Comparison of ENCODE assay signal across 13 cellular contexts in genomic region chr3:42507252-42507651, GRCh38. TPM values are rescaled to one million over a fixed set of nuclear protein-coding genes. Genes with fewer than 3 reads are reported as not detected.
DNase-seq lines count a peak whose midpoint lies in the region; ATAC-seq, FAIRE-seq and TF ChIP-seq lines count a peak whose summit lies in the region.
"Had no signal": no experiment of that assay in that cellular context is flagged by ENCODE, and none has a peak within 500 bp of the region (broad histone marks: within the 10 kb centered on the region; RNA-seq: fewer than 3 reads in every experiment).

No MANE protein-coding gene starts in this region.

- intact Hi-C loops in Caco-2 (cut with micrococcal nuclease; ENCODE audit: unreplicated experiment): loop anchor here (1.0 kb wide), 1 partner anchor 29 kb away; no protein-coding TSS in a partner anchor

- no peaks in the 10 kb centered on the region for H3K9me3 ChIP-seq in Caco-2
- no peaks in the 10 kb centered on the region for H3K9me3 ChIP-seq in Loucy (ENCODE audit: insufficient read depth, low read depth, low read length)
- no peaks in the 10 kb centered on the region for H3K9me3 ChIP-seq in neuronal stem cell (replicated peaks in 1 of 2; ENCODE audit: control insufficient read depth in 2 of 2, insufficient read depth in 1 of 2, low read depth in 1 of 2, low read length in 2 of 2)

- H3K14ac ChIP-seq in neuronal stem cell (ENCODE audit: low read length): no peak overlapping the region

- H2BK5ac ChIP-seq in neuronal stem cell (ENCODE audit: low read length): no peak overlapping the region

- H3K4me2 ChIP-seq in Loucy (ENCODE audit: low read depth, low read length, poor library complexity, severe bottlenecking): no peak overlapping the region
- no peak overlapping the region for H3K4me2 ChIP-seq in neuronal stem cell (ENCODE audit: insufficient read depth, low read length, poor library complexity, severe bottlenecking)

- H2AFZ ChIP-seq in Loucy (ENCODE audit: low read length) (peak overlapping the region; percentile 71), neuronal stem cell (ENCODE audit: low read length) (no peak overlapping the region)

- no peaks in the 10 kb centered on the region for H3F3A ChIP-seq in Loucy (ENCODE audit: low read depth)

- peaks cover 3% of the 10 kb centered on the region for H3K79me1 ChIP-seq in neuronal stem cell (ENCODE audit: low read depth, low read length)

- H3K4me1 ChIP-seq in Caco-2 (peaks cover 42% of the 10 kb centered on the region), Loucy (ENCODE audit: insufficient read depth, low read length, poor library complexity, severe bottlenecking) (peaks cover 20% of the 10 kb centered on the region), neuronal stem cell (ENCODE audit: control insufficient read depth in 2 of 2, insufficient read depth in 1 of 2, low read depth in 1 of 2, low read length in 2 of 2) (peaks cover under 1 to 3% of the 10 kb centered on the region in 2 donors)

- peak overlapping the region; percentile 73 for H4K8ac ChIP-seq in neuronal stem cell (ENCODE audit: low read depth, low read length)

- POLR2A ChIA-PET in Caco-2 (lab: Charles Lee): interaction anchor here (0.7 kb wide), 1 partner anchor 19 kb away, joined by 8 read pairs; no protein-coding TSS in a partner anchor

- ATAC-seq in HG02938 (IDR thresholded peaks at IDR 0.05; ENCODE audit: unreplicated experiment): no peak
- ATAC-seq in HG02981 (IDR thresholded peaks at IDR 0.05; ENCODE audit: unreplicated experiment): no peak
- ATAC-seq: SK-N-SH treated with all-trans-retinoic acid at 6 μM for 48 hours; stimulated activated memory B cell treated with anti-CD40 and anti-IgM and Interleukin-4, amounts not matched to agents 10 μg/mL and 1 μg/mL and 100 μg/mL, for 72 hours had no signal

- no CpG with 5 or more reads among the region's 7 CpGs for WGBS in neuronal stem cell (ENCODE audit: extremely low coverage in 2 of 2, insufficient read length in 2 of 2, insufficient replicate concordance in 1 of 2), 2 donors

- no peaks in the 10 kb centered on the region for H3K27me3 ChIP-seq in Caco-2 (replicated peaks; ENCODE audit: control insufficient read depth, insufficient read depth, low read length)
- H3K27me3 ChIP-seq in Loucy (ENCODE audit: insufficient read depth, low read length, poor library complexity, severe bottlenecking): no peaks in the 10 kb centered on the region
- H3K27me3 ChIP-seq in bronchial epithelial cell (ENCODE audit: control insufficient read depth, insufficient read depth, low read length): no peaks in the 10 kb centered on the region
- peaks cover 0 to 59% (median 10%) of the 10 kb centered on the region in 3 experiments for H3K27me3 ChIP-seq in neuronal stem cell (ENCODE audit: control insufficient read depth in 3 of 3, insufficient read depth in 3 of 3, low read depth in 1 of 3, low read length in 3 of 3)

- CTCF ChIA-PET in Caco-2 (lab: Charles Lee): interaction anchor here (0.7 to 1.0 kb wide), 2 partner anchors 41 to 345 kb away, joined by 3 read pairs; no protein-coding TSS in a partner anchor

- peak; percentile 59 to 72 for DNase-seq in Caco-2
- DNase-seq in bronchial epithelial cell (ENCODE audit: low read depth): peak; percentile 20
- DNase-seq in neuronal stem cell (ENCODE audit: low spot score): no peak
- DNase-seq in endothelial cell (ENCODE audit: low spot score): no peak
- no peak for DNase-seq in dermis blood vessel endothelial cell
- DNase-seq: DMS79 had no signal

- no peak overlapping the region for H4K91ac ChIP-seq in neuronal stem cell (ENCODE audit: low read depth, low read length, poor library complexity)

- H3K36me3 Mint-ChIP-seq in Caco-2 (ENCODE audit: insufficient read depth, unreplicated experiment) (peaks cover 2% of the 10 kb centered on the region), endothelial cell (ENCODE audit: low read depth, unreplicated experiment) (no peaks in the 10 kb centered on the region)
- H3K36me3 Mint-ChIP-seq: stimulated activated memory B cell treated with anti-CD40 and anti-IgM and Interleukin-4, amounts not matched to agents 10 μg/mL and 1 μg/mL and 100 μg/mL, for 72 hours had no signal

- H3K4ac ChIP-seq in neuronal stem cell (ENCODE audit: low read length): no peak overlapping the region

- H2AK5ac ChIP-seq in neuronal stem cell (ENCODE audit: low read depth, low read length): no peak overlapping the region

- no TSS peak for BruUV-seq in Caco-2 (replicated peaks; lab: Mats Ljungman, UMichigan)

- H3K27ac Mint-ChIP-seq in Caco-2 (ENCODE audit: unreplicated experiment): peak overlapping the region; percentile 64
- no peak overlapping the region for H3K27ac Mint-ChIP-seq in endothelial cell (ENCODE audit: unreplicated experiment)
- H3K27ac Mint-ChIP-seq: stimulated activated memory B cell treated with anti-CD40 and anti-IgM and Interleukin-4, amounts not matched to agents 10 μg/mL and 1 μg/mL and 100 μg/mL, for 72 hours had no signal

- H3K4me3 Mint-ChIP-seq in Caco-2 (ENCODE audit: unreplicated experiment) (no peak overlapping the region), endothelial cell (ENCODE audit: unreplicated experiment) (no peak overlapping the region)
- H3K4me3 Mint-ChIP-seq: stimulated activated memory B cell treated with anti-CD40 and anti-IgM and Interleukin-4, amounts not matched to agents 10 μg/mL and 1 μg/mL and 100 μg/mL, for 72 hours had no signal

- no peak overlapping the region for H2BK15ac ChIP-seq in neuronal stem cell (ENCODE audit: low read length)

- no peaks in the 10 kb centered on the region for H3K9me3 Mint-ChIP-seq in Caco-2 (ENCODE audit: unreplicated experiment)
- H3K9me3 Mint-ChIP-seq in endothelial cell (ENCODE audit: unreplicated experiment): no peaks in the 10 kb centered on the region
- H3K9me3 Mint-ChIP-seq: stimulated activated memory B cell treated with anti-CD40 and anti-IgM and Interleukin-4, amounts not matched to agents 10 μg/mL and 1 μg/mL and 100 μg/mL, for 72 hours had no signal

- H3K36me3 ChIP-seq in Caco-2 (ENCODE audit: control insufficient read depth, insufficient read depth, low read length) (no peaks in the 10 kb centered on the region), Loucy (ENCODE audit: insufficient read depth, low read length) (no peaks in the 10 kb centered on the region), bronchial epithelial cell (ENCODE audit: control insufficient read depth, insufficient read depth, low read length) (no peaks in the 10 kb centered on the region), neuronal stem cell (replicated peaks in 1 of 2; ENCODE audit: control insufficient read depth in 2 of 2, insufficient read depth in 2 of 2, low read length in 2 of 2) (no peaks in the 10 kb centered on the region)

- no peaks in the 10 kb centered on the region for H3K9me2 ChIP-seq in Loucy (replicated peaks; ENCODE audit: low read depth, low read length)

- no peak overlapping the region for H3K9ac ChIP-seq in Loucy (ENCODE audit: low read depth, low read length, poor library complexity, severe bottlenecking)
- no peak overlapping the region for H3K9ac ChIP-seq in neuronal stem cell (ENCODE audit: low read depth, low read length, poor library complexity)

- H3K79me2 ChIP-seq in Loucy (ENCODE audit: insufficient read depth, low read length): no peaks in the 10 kb centered on the region

- H2BK12ac ChIP-seq in neuronal stem cell (ENCODE audit: low read length): no peak overlapping the region

- H3K27ac ChIP-seq in neuronal stem cell (replicated peaks; ENCODE audit: low read length): no peak overlapping the region

- H3K4me1 Mint-ChIP-seq in Caco-2 (ENCODE audit: low read depth, unreplicated experiment): peaks cover 27% of the 10 kb centered on the region
- H3K4me1 Mint-ChIP-seq in endothelial cell (ENCODE audit: unreplicated experiment): peaks cover 34% of the 10 kb centered on the region

- H2BK120ac ChIP-seq in neuronal stem cell (ENCODE audit: low read depth, low read length): no peak overlapping the region

- no peak for FAIRE-seq in bronchial epithelial cell (lab: Jason Lieb, UNC)
- FAIRE-seq: keratinocyte had no signal

- no peak overlapping the region for H3K18ac ChIP-seq in neuronal stem cell (ENCODE audit: low read length)

- H4K20me1 ChIP-seq in Loucy (ENCODE audit: insufficient read depth, low read length, poor library complexity, severe bottlenecking): no peaks in the 10 kb centered on the region

- H3K23ac ChIP-seq in neuronal stem cell (ENCODE audit: low read depth, low read length, poor library complexity): no peak overlapping the region

- H3K27me3 Mint-ChIP-seq in Caco-2 (ENCODE audit: insufficient read depth, unreplicated experiment): no peaks in the 10 kb centered on the region
- peaks cover 13% of the 10 kb centered on the region for H3K27me3 Mint-ChIP-seq in endothelial cell (ENCODE audit: unreplicated experiment)

- peak in 1 of 2 experiments; percentile 13 for TF ChIP-seq CTCF in Caco-2 (IDR thresholded peaks at IDR 0.05; ENCODE audit: insufficient read depth in 1 of 2, low read depth in 1 of 2, low read length in 1 of 2, severe bottlenecking in 1 of 2, unreplicated experiment in 1 of 2)
- TF ChIP-seq CTCF in Loucy (conservative IDR thresholded peaks at IDR 0.05; ENCODE audit: low read length): no peak
- peak; percentile 3 for TF ChIP-seq CTCF in bronchial epithelial cell (IDR thresholded peaks at IDR 0.05; ENCODE audit: insufficient read depth, low read length, severe bottlenecking)
- TF ChIP-seq CTCF in endothelial cell (IDR thresholded peaks at IDR 0.05; ENCODE audit: unreplicated experiment): no peak

- no peak overlapping the region for H3K4me3 ChIP-seq in Caco-2 (ENCODE audit: low read depth, low read length)
- no peak overlapping the region for H3K4me3 ChIP-seq in Loucy (ENCODE audit: low read length, poor library complexity, severe bottlenecking)
- no peak overlapping the region for H3K4me3 ChIP-seq in bronchial epithelial cell (ENCODE audit: low read depth, low read length)
- H3K4me3 ChIP-seq in neuronal stem cell (ENCODE audit: low read length in 2 of 2): no peak overlapping the region

RNA-seq across cellular contexts. Expression of gene VIPR1, which starts 4.8 kb away (rescaled TPM):
- 3.7 and 3.8 TPM in 2 replicates for total RNA-seq in Caco-2 (2022)
- 4.2 and 5.8 TPM in 2 replicates for total RNA-seq in bronchial epithelial cell
- polyA plus RNA-seq in neuronal stem cell (2013, experiment 1 of 2): 1.1 TPM
- polyA plus RNA-seq in neuronal stem cell (2013, experiment 2 of 2): 1.00 TPM
- total RNA-seq in endothelial cell (ENCODE audit: unreplicated experiment): 5.4 TPM
- 0.23 and 0.85 TPM in 2 replicates for total RNA-seq in dermis blood vessel endothelial cell
- total RNA-seq: HT1080 had no signal

Comparison
In these comparisons a context has a peak if more than half of its experiments do, and no peak if none do; other contexts are left out.
1. DNase-seq: peak in Caco-2 (2 of 2) and bronchial epithelial cell (single experiment); none in neuronal stem cell (single experiment), endothelial cell (single experiment) and dermis blood vessel endothelial cell (single experiment).